ENCODE assay signal across 17 cellular contexts in genomic region chr12:1773937-1774655, GRCh38. TPM values are rescaled to one million over a fixed set of nuclear protein-coding genes. Genes with fewer than 3 reads are reported as not detected.
DNase-seq lines count a peak whose midpoint lies in the region; ATAC-seq, FAIRE-seq and TF ChIP-seq lines count a peak whose summit lies in the region.
"Had no signal": no experiment of that assay in that cellular context is flagged by ENCODE, and none has a peak within 500 bp of the region (broad histone marks: within the 10 kb centered on the region; RNA-seq: fewer than 3 reads in every experiment).

No MANE protein-coding gene starts in this region.

- H3K36me3 Mint-ChIP-seq in activated naive CD8-positive, alpha-beta T cell: peaks cover under 1% of the 10 kb centered on the region
- peaks cover 35% of the 10 kb centered on the region for H3K36me3 Mint-ChIP-seq in activated naive CD8-positive, alpha-beta T cell treated with anti-CD3 and anti-CD28 coated beads, Interleukin-2, amount 50 U/mL, for 24 hours (ENCODE audit: low read depth)
- H3K36me3 Mint-ChIP-seq in brain: peaks cover 13% of the 10 kb centered on the region

- intact Hi-C loops in HepG2 (cut with micrococcal nuclease; ENCODE audit: unreplicated experiment): no loop called here

- peak overlapping the region; percentile 18 for H3K27ac Mint-ChIP-seq in activated naive CD8-positive, alpha-beta T cell
- H3K27ac Mint-ChIP-seq in activated naive CD8-positive, alpha-beta T cell treated with anti-CD3 and anti-CD28 coated beads, Interleukin-2, amount 50 U/mL, for 24 hours: no peak overlapping the region
- H3K27ac Mint-ChIP-seq in brain: peak overlapping the region in 3 of 5 experiments; percentile 45 to 74 (median 61)
- H3K27ac Mint-ChIP-seq: activated naive CD8-positive, alpha-beta T cell treated with anti-CD3 and anti-CD28 coated beads for 36 hours; T-helper 17 cell had no signal

- TF ChIP-seq EP300 in HepG2 (IDR thresholded peaks at IDR 0.05; ENCODE audit: low read depth in 2 of 2, low read length in 2 of 2): no peak
- TF ChIP-seq EP300 in HepG2 (CRISPR knock-in tag; IDR thresholded peaks at IDR 0.05; ENCODE audit: borderline replicate concordance): no peak

- H3K4me1 ChIP-seq in HepG2 (ENCODE audit: insufficient read depth, low read length) (peaks cover 21% of the 10 kb centered on the region), MM.1S (ENCODE audit: low read length) (no peaks in the 10 kb centered on the region)

- TF ChIP-seq CTCF in brain (conservative IDR thresholded peaks at IDR 0.05) (no peak), HepG2 (CRISPR knock-in tag; IDR thresholded peaks at IDR 0.05) (no peak), MM.1S (IDR thresholded peaks at IDR 0.05; ENCODE audit: low read length) (no peak)

- H3K9ac ChIP-seq in HepG2 (ENCODE audit: insufficient read depth, low read depth, low read length) (no peak overlapping the region), MM.1S (ENCODE audit: low read length) (no peak overlapping the region)

- no peaks in the 10 kb centered on the region for H4K20me1 ChIP-seq in HepG2 (ENCODE audit: insufficient read depth, low read length)
- H4K20me1 ChIP-seq in MM.1S (ENCODE audit: insufficient read depth, low read length): no peaks in the 10 kb centered on the region

- H3K4me2 ChIP-seq in HepG2 (ENCODE audit: low read depth, low read length) (no peak overlapping the region), MM.1S (ENCODE audit: low read depth, low read length) (no peak overlapping the region)

- no peaks in the 10 kb centered on the region for H3K9me2 ChIP-seq in MM.1S (replicated peaks; ENCODE audit: insufficient read depth, low read length)

- H3K9me3 ChIP-seq in HepG2 (ENCODE audit: low read length) (no peaks in the 10 kb centered on the region), MM.1S (replicated peaks; ENCODE audit: insufficient read depth, low read length) (no peaks in the 10 kb centered on the region)
- H3K9me3 ChIP-seq: tibial artery had no signal

- peaks cover 9% of the 10 kb centered on the region for H3K4me1 Mint-ChIP-seq in activated naive CD8-positive, alpha-beta T cell (ENCODE audit: low read depth)
- H3K4me1 Mint-ChIP-seq in activated naive CD8-positive, alpha-beta T cell treated with anti-CD3 and anti-CD28 coated beads, Interleukin-2, amount 50 U/mL, for 24 hours: peaks cover 14% of the 10 kb centered on the region
- peaks cover 46% of the 10 kb centered on the region for H3K4me1 Mint-ChIP-seq in brain

- ATAC-seq in activated naive CD8-positive, alpha-beta T cell treated with anti-CD3 and anti-CD28 coated beads, Interleukin-2, amount 50 U/mL, for 24 hours: no peak
- ATAC-seq in HepG2: no peak
- ATAC-seq: HCT116, T-helper 17 cell had no signal

- H2AFZ ChIP-seq in HepG2 (ENCODE audit: low read length) (no peak overlapping the region), MM.1S (ENCODE audit: low read length) (no peak overlapping the region)

- H3K27me3 Mint-ChIP-seq in activated naive CD8-positive, alpha-beta T cell: no peaks in the 10 kb centered on the region
- no peaks in the 10 kb centered on the region for H3K27me3 Mint-ChIP-seq in activated naive CD8-positive, alpha-beta T cell treated with anti-CD3 and anti-CD28 coated beads, Interleukin-2, amount 50 U/mL, for 24 hours
- no peaks in the 10 kb centered on the region for H3K27me3 Mint-ChIP-seq in brain
- H3K27me3 Mint-ChIP-seq: activated naive CD8-positive, alpha-beta T cell treated with anti-CD3 and anti-CD28 coated beads for 36 hours; T-helper 17 cell had no signal

- no peak overlapping the region for H3K4me3 ChIP-seq in HepG2 (replicated peaks in 1 of 3; ENCODE audit: insufficient read depth in 1 of 3, low read depth in 2 of 3, low read length in 3 of 3)
- H3K4me3 ChIP-seq in MM.1S (ENCODE audit: low read length): no peak overlapping the region
- H3K4me3 ChIP-seq: tibial artery had no signal

- no peaks in the 10 kb centered on the region for H3F3A ChIP-seq in MM.1S (ENCODE audit: insufficient read depth, low read length)

- no peak overlapping the region for H3K4me3 Mint-ChIP-seq in activated naive CD8-positive, alpha-beta T cell
- no peak overlapping the region for H3K4me3 Mint-ChIP-seq in activated naive CD8-positive, alpha-beta T cell treated with anti-CD3 and anti-CD28 coated beads, Interleukin-2, amount 50 U/mL, for 24 hours
- H3K4me3 Mint-ChIP-seq in brain: no peak overlapping the region
- H3K4me3 Mint-ChIP-seq: activated naive CD8-positive, alpha-beta T cell treated with anti-CD3 and anti-CD28 coated beads for 36 hours; T-helper 17 cell had no signal

- in situ Hi-C loops in HepG2 (cut with HindIII; ENCODE audit: extremely low pct_ligation_motif_present, low pct_unique_long_range_greater_than_20kb): no loop called here

- TF ChIP-seq POLR2A in HepG2 (IDR thresholded peaks at IDR 0.05; ENCODE audit: insufficient read depth in 1 of 2, low read depth in 2 of 2, low read length in 2 of 2): no peak

- no peak for DNase-seq in activated naive CD8-positive, alpha-beta T cell treated with anti-CD3 and anti-CD28 coated beads, Interleukin-2, amount 50 U/mL, for 24 hours
- DNase-seq in HepG2 (ENCODE audit: low spot score) (no peak), superior temporal gyrus (ENCODE audit: extremely low spot score) (peak; percentile 75), MM.1S (no peak), GM19238 (ENCODE audit: insufficient read length, low spot score) (no peak), GOT3 (lab: John Stamatoyannopoulos, UW) (no peak)
- DNase-seq: activated naive CD8-positive, alpha-beta T cell treated with anti-CD3 and anti-CD28 coated beads for 36 hours; DMS153; NCI-H187 treated with DMSO at 0.1 percent for 48 hours; T-helper 17 cell; tibial artery had no signal

- POLR2A ChIA-PET in HepG2 (lab: Yijun Ruan, JAX): no interaction called here

- H3K27me3 ChIP-seq in HepG2 (ENCODE audit: control insufficient read depth in 1 of 2, insufficient read depth in 2 of 2, low read length in 2 of 2): no peaks in the 10 kb centered on the region
- no peaks in the 10 kb centered on the region for H3K27me3 ChIP-seq in MM.1S (replicated peaks; ENCODE audit: insufficient read depth, low read length)
- H3K27me3 ChIP-seq: tibial artery had no signal

- FAIRE-seq in HepG2 (lab: Jason Lieb, UNC): no peak

- peaks cover 7 to 75% of the 10 kb centered on the region in 2 experiments for H3K36me3 ChIP-seq in HepG2 (replicated peaks in 1 of 2; ENCODE audit: control insufficient read depth in 1 of 2, insufficient read depth in 2 of 2, low read length in 2 of 2)
- H3K36me3 ChIP-seq in MM.1S (replicated peaks; ENCODE audit: insufficient read depth, low read length): no peaks in the 10 kb centered on the region

- CTCF ChIA-PET in HepG2 (lab: Yijun Ruan, JAX; ENCODE audit: low intra/inter-chr PET ratio, low total read pairs): no interaction called here

- TSS peak; percentile 12 for BruUV-seq in HepG2 (replicated peaks; lab: Mats Ljungman, UMichigan)

- H3K27ac ChIP-seq in HepG2 (ENCODE audit: extremely low read length, insufficient read depth, low read length) (no peak overlapping the region), MM.1S (ENCODE audit: low read length) (no peak overlapping the region)
- H3K27ac ChIP-seq: tibial artery had no signal

- TF ChIP-seq RAD21 in HepG2 (CRISPR knock-in tag; IDR thresholded peaks at IDR 0.05): no peak

- H3K9me3 Mint-ChIP-seq in activated naive CD8-positive, alpha-beta T cell (ENCODE audit: low read depth): no peaks in the 10 kb centered on the region
- H3K9me3 Mint-ChIP-seq in activated naive CD8-positive, alpha-beta T cell treated with anti-CD3 and anti-CD28 coated beads, Interleukin-2, amount 50 U/mL, for 24 hours: no peaks in the 10 kb centered on the region
- H3K9me3 Mint-ChIP-seq in brain: no peaks in the 10 kb centered on the region
- H3K9me3 Mint-ChIP-seq: activated naive CD8-positive, alpha-beta T cell treated with anti-CD3 and anti-CD28 coated beads for 36 hours had no signal

- over 99% methylated on average over 4 of the region's 4 CpGs for WGBS in HepG2 (ENCODE audit: low lambda C conversion rate)

- H3K79me2 ChIP-seq in HepG2 (ENCODE audit: insufficient read depth, low read length): peaks cover 74% of the 10 kb centered on the region
- H3K79me2 ChIP-seq in MM.1S (ENCODE audit: low read length): peaks cover 4% of the 10 kb centered on the region; the same call in 1 of the 2 replicates

TF ChIP-seq in HepG2, 621 proteins besides CTCF, POLR2A, EP300 and RAD21 (continues in another document):
- no peak for TF ChIP-seq SNRNP70 (IDR thresholded peaks at IDR 0.05; ENCODE audit: low read depth, low read length)
- no peak for TF ChIP-seq EZH2 (conservative IDR thresholded peaks at IDR 0.05; ENCODE audit: low read depth, low read length)
- TF ChIP-seq ZZZ3 (CRISPR knock-in tag; IDR thresholded peaks at IDR 0.05; ENCODE audit: borderline replicate concordance): no peak
- TF ChIP-seq GABPB1 (CRISPR knock-in tag; IDR thresholded peaks at IDR 0.05): no peak
- no peak for TF ChIP-seq MXI1 (IDR thresholded peaks at IDR 0.05; ENCODE audit: borderline replicate concordance, low read depth, low read length)

RNA-seq across cellular contexts. Expression of gene LRTM2, which starts 46.3 kb away (rescaled TPM):
- polyA plus RNA-seq in brain (ENCODE audit: insufficient read depth, low read depth, low replicate concordance) (7.7 TPM), HepG2 (2011; rRNA removed) (0.09 and 0.17 TPM in 2 replicates)
- total RNA-seq in HepG2 (2016; rRNA removed; fragmentation: Illumina TruSeq; extraction: Trizol): not detected in 2 replicates
- total RNA-seq in HepG2 (2016; cell fraction: cytosol; rRNA removed; fragmentation: Illumina TruSeq; extraction: Trizol; ENCODE audit: low read depth): not detected in 2 replicates
- not detected in 2 replicates for total RNA-seq in HepG2 (2016; cell fraction: insoluble cytoplasmic fraction; rRNA removed; fragmentation: Illumina TruSeq; extraction: Trizol)
- total RNA-seq in HepG2 (2016; cell fraction: membrane; rRNA removed; fragmentation: Illumina TruSeq; extraction: Trizol): not detected in 2 replicates
- total RNA-seq in HepG2 (2016; cell fraction: nucleus; rRNA removed; fragmentation: Illumina TruSeq; extraction: Trizol): not detected in 2 replicates
- 0.09 TPM in 2 replicates for polyA plus RNA-seq in HepG2 (2011; cell fraction: cytosol; rRNA removed)
- 0.39 and 0.76 TPM in 2 replicates for polyA plus RNA-seq in HepG2 (2011; cell fraction: nucleus; rRNA removed)
- polyA plus RNA-seq in HepG2 (2012): 0.16 and 0.17 TPM in 2 replicates
- polyA plus RNA-seq in HepG2 (2016; cell fraction: cytosol; fragmentation: Illumina TruSeq; extraction: Trizol; ENCODE audit: low read depth): not detected in 2 replicates
- polyA plus RNA-seq in HepG2 (2016; cell fraction: insoluble cytoplasmic fraction; fragmentation: Illumina TruSeq; extraction: Trizol; ENCODE audit: low read depth): not detected in 2 replicates
- polyA plus RNA-seq in HepG2 (2016; cell fraction: membrane; fragmentation: Illumina TruSeq; extraction: Trizol; ENCODE audit: low read depth): not detected in 2 replicates
- polyA plus RNA-seq in HepG2 (2016; cell fraction: nucleus; fragmentation: Illumina TruSeq; extraction: Trizol; ENCODE audit: insufficient read depth, low read depth): not detected in 2 replicates
- polyA minus RNA-seq in HepG2 (2011; rRNA and poly(A)+ RNA removed; ENCODE audit: low replicate concordance): 0.40 TPM in 1 of 2 replicates, not detected in the other
- polyA minus RNA-seq in HepG2 (2011; cell fraction: cytosol; rRNA and poly(A)+ RNA removed): not detected in 2 replicates
- not detected in 2 replicates for polyA minus RNA-seq in HepG2 (2011; cell fraction: nucleus; rRNA and poly(A)+ RNA removed)
- total RNA-seq: activated CD8-positive, alpha-beta memory T cell treated with anti-CD3 and anti-CD28 coated beads for 36 hours; activated naive CD8-positive, alpha-beta T cell treated with anti-CD3 and anti-CD28 coated beads for 36 hours; glomerular endothelial cell; lung microvascular endothelial cell; T-helper 17 cell had no signal
